6 cellular contexts compared by ENCODE assay signal in genomic region chr5:177545487-177546261, GRCh38. TPM values are rescaled to one million over a fixed set of nuclear protein-coding genes. Genes with fewer than 3 reads are reported as not detected.
DNase-seq lines count a peak whose midpoint lies in the region; ATAC-seq and TF ChIP-seq lines count a peak whose summit lies in the region.

No MANE protein-coding gene starts in this region.

- no peaks in the 10 kb centered on the region for H3K79me1 ChIP-seq in neuronal stem cell (ENCODE audit: low read depth, low read length)

- H3K27ac Mint-ChIP-seq in GM23338 (peak overlapping the region; percentile 76), brain (peak overlapping the region; percentile 2 to 97 (median 92))

- 0 out of 2 replicates have a peak, but pooled peaks cover 9% of the 10 kb centered on the region for H3F3A ChIP-seq in GM23338 (replicated peaks; ENCODE audit: low read depth)

- peaks cover 67% of the 10 kb centered on the region for H4K20me1 ChIP-seq in GM23338 (replicated peaks; ENCODE audit: insufficient read depth)

- H3K4me3 Mint-ChIP-seq in GM23338: no peak overlapping the region
- peak overlapping the region in 4 of 5 experiments; percentile 7 to 83 (median 38) for H3K4me3 Mint-ChIP-seq in brain

- H3K27me3 ChIP-seq in GM23338 (ENCODE audit: insufficient read depth) (no peaks in the 10 kb centered on the region), neuronal stem cell (ENCODE audit: control insufficient read depth in 3 of 3, insufficient read depth in 3 of 3, low read depth in 1 of 3, low read length in 3 of 3) (no peaks in the 10 kb centered on the region)

- H3K4me3 ChIP-seq in GM23338: no peak overlapping the region
- no peak overlapping the region for H3K4me3 ChIP-seq in neuronal stem cell (ENCODE audit: low read length in 2 of 2)

- TF ChIP-seq CTCF in GM23338 (conservative IDR thresholded peaks at IDR 0.05; ENCODE audit: low read depth in 2 of 2) (no peak), brain (conservative IDR thresholded peaks at IDR 0.05) (no peak), GM13977 (IDR thresholded peaks at IDR 0.05; ENCODE audit: extremely low read depth, insufficient read depth, missing control alignments) (no peak)

- no peak overlapping the region for H2AK5ac ChIP-seq in neuronal stem cell (ENCODE audit: low read depth, low read length)

- H3K23ac ChIP-seq in neuronal stem cell (ENCODE audit: low read depth, low read length, poor library complexity): no peak overlapping the region

- DNase-seq in GM23338 (ENCODE audit: low spot score) (no peak), neuronal stem cell (ENCODE audit: low spot score) (no peak), GM13977 (ENCODE audit: low spot score) (no peak), NCI-H526 treated with DMSO at 0.1 percent for 48 hours (lab: John Stamatoyannopoulos, UW) (no peak)

- H3K36me3 ChIP-seq in GM23338 (ENCODE audit: insufficient read depth) (no peaks in the 10 kb centered on the region), neuronal stem cell (replicated peaks in 1 of 2; ENCODE audit: control insufficient read depth in 2 of 2, insufficient read depth in 2 of 2, low read length in 2 of 2) (peaks cover 6 to 59% of the 10 kb centered on the region in 2 donors)

- H2BK120ac ChIP-seq in neuronal stem cell (ENCODE audit: low read depth, low read length): no peak overlapping the region

- H2BK12ac ChIP-seq in neuronal stem cell (ENCODE audit: low read length): no peak overlapping the region

- H4K91ac ChIP-seq in neuronal stem cell (ENCODE audit: low read depth, low read length, poor library complexity): no peak overlapping the region

- H3K27me3 Mint-ChIP-seq in GM23338 (ENCODE audit: insufficient read depth, low read depth, poor library complexity) (peaks cover 3% of the 10 kb centered on the region), brain (no peaks in the 10 kb centered on the region)

- peaks cover 96% of the 10 kb centered on the region for H3K79me2 ChIP-seq in GM23338 (replicated peaks; ENCODE audit: insufficient read depth)

- no CpG with 5 or more reads among the region's 4 CpGs for WGBS in neuronal stem cell (ENCODE audit: extremely low coverage in 2 of 2, insufficient read length in 2 of 2, insufficient replicate concordance in 1 of 2), 2 donors

- no peak overlapping the region for H3K4ac ChIP-seq in neuronal stem cell (ENCODE audit: low read length)

- no peak overlapping the region for H3K18ac ChIP-seq in neuronal stem cell (ENCODE audit: low read length)

- in situ Hi-C loops in GM13977 (cut with MboI; ENCODE audit: low pct_unique_long_range_greater_than_20kb, low sequenced_read_pairs, unreplicated experiment): no loop called here

- peaks cover 17% of the 10 kb centered on the region; the same call in 2 of the 3 replicates for H3K36me3 Mint-ChIP-seq in GM23338 (ENCODE audit: low read depth)
- peaks cover 37% of the 10 kb centered on the region for H3K36me3 Mint-ChIP-seq in brain

- H3K9me3 Mint-ChIP-seq in GM23338: no peaks in the 10 kb centered on the region
- peaks cover 0 to 6% (median 0%) of the 10 kb centered on the region in 5 experiments for H3K9me3 Mint-ChIP-seq in brain

- no peak overlapping the region for H3K9ac ChIP-seq in neuronal stem cell (ENCODE audit: low read depth, low read length, poor library complexity)

- H3K9me2 ChIP-seq in GM23338 (ENCODE audit: insufficient read depth): no peaks in the 10 kb centered on the region

- no peak overlapping the region for H4K8ac ChIP-seq in neuronal stem cell (ENCODE audit: low read depth, low read length)

- H3K4me1 ChIP-seq in GM23338 (ENCODE audit: insufficient read depth) (no peaks in the 10 kb centered on the region), neuronal stem cell (ENCODE audit: control insufficient read depth in 2 of 2, insufficient read depth in 1 of 2, low read depth in 1 of 2, low read length in 2 of 2) (peaks cover 17 to 27% of the 10 kb centered on the region in 2 donors)

- H3K4me2 ChIP-seq in GM23338 (no peak overlapping the region), neuronal stem cell (ENCODE audit: insufficient read depth, low read length, poor library complexity, severe bottlenecking) (no peak overlapping the region)

- H2BK5ac ChIP-seq in neuronal stem cell (ENCODE audit: low read length): no peak overlapping the region

- no peak overlapping the region for H2AFZ ChIP-seq in GM23338
- no peak overlapping the region for H2AFZ ChIP-seq in neuronal stem cell (ENCODE audit: low read length)

- no peak for ATAC-seq in GM23338
- no peak for ATAC-seq in GM18520 (IDR thresholded peaks at IDR 0.05; ENCODE audit: unreplicated experiment)

- H3K4me1 Mint-ChIP-seq in GM23338 (peaks cover 9% of the 10 kb centered on the region; the same call in 2 of the 3 replicates), brain (peaks cover 78% of the 10 kb centered on the region)

- H2BK15ac ChIP-seq in neuronal stem cell (ENCODE audit: low read length): no peak overlapping the region

- 0 out of 2 replicates have a peak overlapping the region, but pooled peaks have one; percentile 52 for H3K27ac ChIP-seq in GM23338 (ENCODE audit: low read depth)
- peak overlapping the region; percentile 14 for H3K27ac ChIP-seq in neuronal stem cell (replicated peaks; ENCODE audit: low read length)

- H3K14ac ChIP-seq in neuronal stem cell (ENCODE audit: low read length): no peak overlapping the region

- no peaks in the 10 kb centered on the region for H3K9me3 ChIP-seq in neuronal stem cell (replicated peaks in 1 of 2; ENCODE audit: control insufficient read depth in 2 of 2, insufficient read depth in 1 of 2, low read depth in 1 of 2, low read length in 2 of 2)

TF ChIP-seq in GM23338, 12 proteins besides CTCF, POLR2A, EP300 and RAD21 (continues in another document):
- no peak for TF ChIP-seq POLR2AphosphoS5 (IDR thresholded peaks at IDR 0.05; ENCODE audit: low read depth)
- TF ChIP-seq, protein P1, sequence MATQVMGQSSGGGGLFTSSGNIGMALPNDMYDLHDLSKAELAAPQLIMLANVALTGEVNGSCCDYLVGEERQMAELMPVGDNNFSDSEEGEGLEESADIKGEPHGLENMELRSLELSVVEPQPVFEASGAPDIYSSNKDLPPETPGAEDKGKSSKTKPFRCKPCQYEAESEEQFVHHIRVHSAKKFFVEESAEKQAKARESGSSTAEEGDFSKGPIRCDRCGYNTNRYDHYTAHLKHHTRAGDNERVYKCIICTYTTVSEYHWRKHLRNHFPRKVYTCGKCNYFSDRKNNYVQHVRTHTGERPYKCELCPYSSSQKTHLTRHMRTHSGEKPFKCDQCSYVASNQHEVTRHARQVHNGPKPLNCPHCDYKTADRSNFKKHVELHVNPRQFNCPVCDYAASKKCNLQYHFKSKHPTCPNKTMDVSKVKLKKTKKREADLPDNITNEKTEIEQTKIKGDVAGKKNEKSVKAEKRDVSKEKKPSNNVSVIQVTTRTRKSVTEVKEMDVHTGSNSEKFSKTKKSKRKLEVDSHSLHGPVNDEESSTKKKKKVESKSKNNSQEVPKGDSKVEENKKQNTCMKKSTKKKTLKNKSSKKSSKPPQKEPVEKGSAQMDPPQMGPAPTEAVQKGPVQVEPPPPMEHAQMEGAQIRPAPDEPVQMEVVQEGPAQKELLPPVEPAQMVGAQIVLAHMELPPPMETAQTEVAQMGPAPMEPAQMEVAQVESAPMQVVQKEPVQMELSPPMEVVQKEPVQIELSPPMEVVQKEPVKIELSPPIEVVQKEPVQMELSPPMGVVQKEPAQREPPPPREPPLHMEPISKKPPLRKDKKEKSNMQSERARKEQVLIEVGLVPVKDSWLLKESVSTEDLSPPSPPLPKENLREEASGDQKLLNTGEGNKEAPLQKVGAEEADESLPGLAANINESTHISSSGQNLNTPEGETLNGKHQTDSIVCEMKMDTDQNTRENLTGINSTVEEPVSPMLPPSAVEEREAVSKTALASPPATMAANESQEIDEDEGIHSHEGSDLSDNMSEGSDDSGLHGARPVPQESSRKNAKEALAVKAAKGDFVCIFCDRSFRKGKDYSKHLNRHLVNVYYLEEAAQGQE (IDR thresholded peaks at IDR 0.05; ENCODE audit: unreplicated experiment): no peak
- TF ChIP-seq EZH2phosphoT487 (IDR thresholded peaks at IDR 0.05; ENCODE audit: unreplicated experiment): no peak
- no peak for TF ChIP-seq STAT1 (IDR thresholded peaks at IDR 0.05; ENCODE audit: unreplicated experiment)

RNA-seq across cellular contexts. Expression of gene FAM193B, which starts 8.7 kb away (rescaled TPM):
- total RNA-seq in GM23338 (2014; rRNA removed; shearing (Covaris generic)): 46.9 and 58.6 TPM in 2 replicates
- 44.4 and 46.1 TPM in 2 replicates for polyA plus RNA-seq in GM23338 (2016; fragmentation: Nextera tagmentation; extraction: Ambion mirVana)
- polyA plus RNA-seq in brain (ENCODE audit: insufficient read depth, low read depth, low replicate concordance): 21.6 TPM
- polyA plus RNA-seq in neuronal stem cell (2013, experiment 1 of 2): 58.6 TPM
- 63.2 TPM for polyA plus RNA-seq in neuronal stem cell (2013, experiment 2 of 2)

RNA-seq across cellular contexts. Expression of gene DDX41, which starts 28.9 kb away (rescaled TPM):
- 115 and 139 TPM in 2 replicates for total RNA-seq in GM23338 (2014; rRNA removed; shearing (Covaris generic))
- polyA plus RNA-seq in GM23338 (2016; fragmentation: Nextera tagmentation; extraction: Ambion mirVana) (67.1 and 73.4 TPM in 2 replicates), brain (ENCODE audit: insufficient read depth, low read depth, low replicate concordance) (231 TPM)
- polyA plus RNA-seq in neuronal stem cell (2013, experiment 1 of 2): 67.4 TPM
- 68.2 TPM for polyA plus RNA-seq in neuronal stem cell (2013, experiment 2 of 2)

RNA-seq across cellular contexts. Expression of gene DOK3, which starts 36.0 kb away (rescaled TPM):
- 4.9 and 11.1 TPM in 2 replicates for total RNA-seq in GM23338 (2014; rRNA removed; shearing (Covaris generic))
- polyA plus RNA-seq in GM23338 (2016; fragmentation: Nextera tagmentation; extraction: Ambion mirVana): 2.2 and 2.8 TPM in 2 replicates
- 1.8 TPM for polyA plus RNA-seq in brain (ENCODE audit: insufficient read depth, low read depth, low replicate concordance)
- 1.2 TPM for polyA plus RNA-seq in neuronal stem cell (2013, experiment 1 of 2)
- polyA plus RNA-seq in neuronal stem cell (2013, experiment 2 of 2): 1.2 TPM

RNA-seq across cellular contexts. Expression of gene TMED9, which starts 46.3 kb away (rescaled TPM):
- 130 and 142 TPM in 2 replicates for total RNA-seq in GM23338 (2014; rRNA removed; shearing (Covaris generic))
- polyA plus RNA-seq in GM23338 (2016; fragmentation: Nextera tagmentation; extraction: Ambion mirVana) (74.4 and 77.2 TPM in 2 replicates), brain (ENCODE audit: insufficient read depth, low read depth, low replicate concordance) (92.1 TPM)
- polyA plus RNA-seq in neuronal stem cell (2013, experiment 1 of 2): 63.0 TPM
- polyA plus RNA-seq in neuronal stem cell (2013, experiment 2 of 2): 62.9 TPM

RNA-seq across cellular contexts. Expression of gene PDLIM7, which starts 48.3 kb away (rescaled TPM):
- 73.0 and 94.7 TPM in 2 replicates for total RNA-seq in GM23338 (2014; rRNA removed; shearing (Covaris generic))
- 128 TPM in 2 replicates for polyA plus RNA-seq in GM23338 (2016; fragmentation: Nextera tagmentation; extraction: Ambion mirVana)
- 20.1 TPM for polyA plus RNA-seq in brain (ENCODE audit: insufficient read depth, low read depth, low replicate concordance)
- 206 TPM for polyA plus RNA-seq in neuronal stem cell (2013, experiment 1 of 2)
- 193 TPM for polyA plus RNA-seq in neuronal stem cell (2013, experiment 2 of 2)
